8 cellular contexts compared by ENCODE assay signal in the genomic region with DNA sequence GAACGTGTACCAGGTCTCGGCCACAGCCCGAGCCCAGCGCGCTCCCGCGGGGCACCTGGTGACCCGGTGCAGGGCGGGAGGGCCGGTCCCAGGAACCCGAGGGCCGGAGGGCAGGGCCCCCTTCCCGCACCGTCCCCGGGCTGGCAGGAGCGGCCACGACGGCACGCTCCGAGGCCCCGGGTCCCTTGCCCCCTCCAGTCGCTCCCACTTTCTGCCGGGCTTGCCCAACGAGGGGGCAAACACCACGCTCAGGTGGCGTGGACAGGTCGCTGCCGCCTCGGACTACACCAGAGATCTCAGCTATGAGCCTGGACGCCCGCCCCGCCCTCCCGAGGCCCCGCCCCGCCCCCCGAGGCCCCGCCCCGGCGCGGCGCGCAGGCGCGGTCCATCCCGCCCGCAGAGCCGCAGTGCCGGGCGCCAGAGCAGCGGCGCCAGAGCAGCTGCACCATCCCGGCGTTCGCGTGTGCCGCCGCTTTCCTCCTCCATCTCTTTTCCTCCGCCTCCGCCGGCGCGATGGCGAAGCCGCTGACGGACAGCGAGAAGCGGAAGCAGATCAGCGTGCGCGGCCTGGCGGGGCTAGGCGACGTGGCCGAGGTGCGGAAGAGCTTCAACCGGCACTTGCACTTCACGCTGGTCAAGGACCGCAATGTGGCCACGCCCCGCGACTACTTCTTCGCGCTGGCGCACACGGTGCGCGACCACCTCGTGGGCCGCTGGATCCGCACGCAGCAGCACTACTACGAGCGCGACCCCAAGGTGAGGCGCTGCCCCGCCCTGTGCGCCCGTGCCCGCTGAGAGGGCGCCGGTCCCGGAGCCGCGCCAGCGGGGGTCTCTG. TPM values are rescaled to one million over a fixed set of nuclear protein-coding genes. Genes with fewer than 3 reads are reported as not detected.
DNase-seq lines count a peak whose midpoint lies in the region; ATAC-seq and TF ChIP-seq lines count a peak whose summit lies in the region.

A gene (plus strand): TSS at position 420 of the 835 bp plus-strand sequence. CDS start 94 bp downstream, at position 514.

- H3K27ac Mint-ChIP-seq in activated CD4-positive, alpha-beta memory T cell treated with anti-CD3 and anti-CD28 coated beads for 36 hours, result peak within 1 kb of the TSS; percentile 88

- intact Hi-C loops in activated CD4-positive, alpha-beta memory T cell treated with anti-CD3 and anti-CD28 coated beads for 36 hours (cut with micrococcal nuclease), result loop anchor here (1.0 to 10.0 kb wide), 6 partner anchors 10 to 1893 kb away; a partner anchor contains a TSS
- intact Hi-C loops in dorsolateral prefrontal cortex (cut with DNase I) (loop anchor here (1.0 to 5.0 kb wide), 7 partner anchors 44 to 255 kb away; a partner anchor contains a TSS), right lobe of liver (cut with DNase I) (no loop called here)

- H3K9me3 ChIP-seq in right lobe of liver, result no peaks in the 10 kb centered on the region

- peak; percentile 64 for ATAC-seq in GM19351 (IDR thresholded peaks at IDR 0.05; ENCODE audit: unreplicated experiment)
- ATAC-seq in HG03469 (IDR thresholded peaks at IDR 0.05; ENCODE audit: unreplicated experiment), result peak; percentile 44
- ATAC-seq in right lobe of liver, result peak; percentile 85 to 94 (median 88)

- POLR2A ChIA-PET in activated CD4-positive, alpha-beta memory T cell treated with anti-CD3 and anti-CD28 coated beads for 36 hours (lab: Charles Lee), result interaction anchor here (0.7 to 3.2 kb wide), 6 partner anchors 11 to 255 kb away, joined by 3 to 18 read pairs (median 6); a partner anchor contains a TSS

- H3K27me3 ChIP-seq in dorsolateral prefrontal cortex (no peaks in the 10 kb centered on the region), right lobe of liver (no peaks in the 10 kb centered on the region)

- H3K4me1 ChIP-seq in right lobe of liver, result peaks cover 0 to 12% (median 3%) of the 10 kb centered on the region in 4 donors

- H3K4me1 Mint-ChIP-seq in activated CD4-positive, alpha-beta memory T cell treated with anti-CD3 and anti-CD28 coated beads for 36 hours (ENCODE audit: low read depth), result peaks cover 47% of the 10 kb centered on the region

- CTCF ChIA-PET in activated CD4-positive, alpha-beta memory T cell treated with anti-CD3 and anti-CD28 coated beads for 36 hours (lab: Charles Lee), result interaction anchor here (0.9 to 2.1 kb wide), 8 partner anchors 8 to 293 kb away, joined by 3 to 7 read pairs (median 5); a partner anchor contains a TSS

- H3K36me3 ChIP-seq in right lobe of liver, result no peaks in the 10 kb centered on the region

- TF ChIP-seq POLR2A in right lobe of liver (IDR thresholded peaks at IDR 0.05), result peak; percentile 93

- no peaks in the 10 kb centered on the region for H3K9me3 Mint-ChIP-seq in activated CD4-positive, alpha-beta memory T cell treated with anti-CD3 and anti-CD28 coated beads for 36 hours

- peak within 1 kb of the TSS; percentile 64 to 97 (median 88) for H3K4me3 ChIP-seq in dorsolateral prefrontal cortex
- H3K4me3 ChIP-seq in right lobe of liver, result peak within 1 kb of the TSS; percentile 85 to 95 (median 86)

- H3K4me3 Mint-ChIP-seq in activated CD4-positive, alpha-beta memory T cell treated with anti-CD3 and anti-CD28 coated beads for 36 hours, result peak within 1 kb of the TSS; percentile 91

- no peaks in the 10 kb centered on the region for H3K27me3 Mint-ChIP-seq in activated CD4-positive, alpha-beta memory T cell treated with anti-CD3 and anti-CD28 coated beads for 36 hours

- TF ChIP-seq CTCF in dorsolateral prefrontal cortex (IDR thresholded peaks at IDR 0.05 in 54 of 56, conservative IDR thresholded peaks at IDR 0.05 in 2 of 56; ENCODE audit: low read depth in 1 of 56, partially characterized antibody in 56 of 56) (peak in 7 of 56 donors; percentile 4 to 17 (median 10)), right lobe of liver (IDR thresholded peaks at IDR 0.05) (no peak)

- peak within 1 kb of the TSS; percentile 63 to 98 (median 91) for H3K27ac ChIP-seq in dorsolateral prefrontal cortex
- H3K27ac ChIP-seq in right lobe of liver, result peak within 1 kb of the TSS; percentile 82 to 86 (median 86)

- H3K36me3 Mint-ChIP-seq in activated CD4-positive, alpha-beta memory T cell treated with anti-CD3 and anti-CD28 coated beads for 36 hours, result peaks cover 2% of the 10 kb centered on the region

- DNase-seq in CD1c-positive myeloid dendritic cell (ENCODE audit: extremely low spot score), result peak; percentile 95
- peak; percentile 70 for DNase-seq in NCI-H774 (lab: John Stamatoyannopoulos, UW)
- DNase-seq in activated CD4-positive, alpha-beta memory T cell treated with anti-CD3 and anti-CD28 coated beads for 36 hours, result peak; percentile 81
- peak; percentile 60 to 90 (median 77) for DNase-seq in dorsolateral prefrontal cortex
- DNase-seq in right lobe of liver, result peak; percentile 86 to 87 (median 87)
- peak; percentile 67 for DNase-seq in stimulated activated CD4-positive, alpha-beta T cell treated with anti-CD3 and anti-CD28 coated beads, Interleukin-4, amount 100 ng/mL, for 24 hours

- WGBS in right lobe of liver (ENCODE audit: insufficient coverage, low coverage, low lambda C conversion rate, missing lambda C conversion rate), result 0% methylated on average over 32 of the region's 105 CpGs

RNA-seq across cellular contexts. Expression of the gene that starts here (rescaled TPM):
- total RNA-seq in activated CD4-positive, alpha-beta memory T cell treated with anti-CD3 and anti-CD28 coated beads for 36 hours, result 10 to 100 TPM; 23.4 to 24.0 TPM
- total RNA-seq in dorsolateral prefrontal cortex (100 to 1,000 TPM in 116 of 120 experiments, 10 to 100 TPM in 4; 83.2 to 226 (median 146) TPM), right lobe of liver (10 to 100 TPM in 3 of 6 experiments, 1 to 10 TPM in 3; 6.6 to 27.4 (median 13.2) TPM)

Comparison
In these comparisons a context has a peak if more than half of its experiments do, and no peak if none do; other contexts are left out.
1. Peak in every context shown above with its lines: DNase-seq, ATAC-seq, H3K4me3 ChIP-seq and H3K27ac ChIP-seq.
2. intact Hi-C loops: an anchor here in activated CD4-positive, alpha-beta memory T cell treated with anti-CD3 and anti-CD28 coated beads for 36 hours (1.0 to 10.0 kb wide) and dorsolateral prefrontal cortex (1.0 to 5.0 kb wide); none called in right lobe of liver.